In the genomic region with DNA sequence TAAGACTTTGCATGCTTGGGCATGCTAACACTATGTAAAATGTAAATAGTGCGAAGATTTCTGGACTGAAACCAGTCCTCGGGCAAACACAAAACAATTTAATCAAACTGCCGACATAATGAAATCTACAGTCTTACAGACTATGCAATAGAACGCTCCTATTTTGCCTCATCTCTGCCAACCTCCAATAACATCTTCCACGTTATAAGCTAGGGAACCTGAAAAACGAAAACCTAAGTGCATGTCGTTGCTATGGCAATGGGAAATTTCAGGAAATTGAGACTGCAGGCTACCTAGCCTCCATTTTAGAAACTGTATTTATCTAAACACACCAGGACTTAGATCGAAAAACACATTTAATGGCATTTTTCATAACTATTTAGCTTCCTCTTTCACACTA, we compare ENCODE assay signal across 8 cellular contexts. TPM values are rescaled to one million over a fixed set of nuclear protein-coding genes. Genes with fewer than 3 reads are reported as not detected.
DNase-seq lines count a peak whose midpoint lies in the region; ATAC-seq and TF ChIP-seq lines count a peak whose summit lies in the region.

No MANE protein-coding gene starts in this region.

- H3K27ac ChIP-seq in hepatocyte, result peak overlapping the region; percentile 90

- H3K9me2 ChIP-seq in Loucy (replicated peaks; ENCODE audit: low read depth, low read length), result no peaks in the 10 kb centered on the region
- no peaks in the 10 kb centered on the region for H3K9me2 ChIP-seq in hepatocyte (replicated peaks; ENCODE audit: insufficient read depth)

- H3K36me3 ChIP-seq in Loucy (ENCODE audit: insufficient read depth, low read length), result no peaks in the 10 kb centered on the region
- H3K36me3 ChIP-seq in hepatocyte (replicated peaks; ENCODE audit: insufficient read depth, low read depth), result no peaks in the 10 kb centered on the region

- no peak for TF ChIP-seq CTCF in Loucy (conservative IDR thresholded peaks at IDR 0.05; ENCODE audit: low read length)
- no peak for TF ChIP-seq CTCF in hepatocyte (IDR thresholded peaks at IDR 0.05; ENCODE audit: poor library complexity)

- DNase-seq in EL (peak; percentile 49), hepatocyte (ENCODE audit: low spot score) (peak; percentile 46), skeletal muscle cell (ENCODE audit: low read depth) (no peak), cortex of kidney (lab: John Stamatoyannopoulos, UW) (no peak)
- DNase-seq in activated CD4-positive, alpha-beta memory T cell treated with anti-CD3 and anti-CD28 coated beads for 36 hours, result no peak

- H3K27me3 Mint-ChIP-seq in activated CD4-positive, alpha-beta memory T cell treated with anti-CD3 and anti-CD28 coated beads for 36 hours, result no peaks in the 10 kb centered on the region

- peak overlapping the region; percentile 86 for H3K4me2 ChIP-seq in Loucy (ENCODE audit: low read depth, low read length, poor library complexity, severe bottlenecking)
- H3K4me2 ChIP-seq in hepatocyte, result peak overlapping the region; percentile 77

- 4% methylated on average over 8 of the region's 8 CpGs for WGBS in hepatocyte (ENCODE audit: low lambda C conversion rate, missing lambda C conversion rate)

- H3F3A ChIP-seq in Loucy (ENCODE audit: low read depth), result 0 out of 2 replicates have a peak, but pooled peaks cover 4% of the 10 kb centered on the region

- peaks cover 46% of the 10 kb centered on the region for H3K4me1 ChIP-seq in Loucy (ENCODE audit: insufficient read depth, low read length, poor library complexity, severe bottlenecking)
- peaks cover 6% of the 10 kb centered on the region for H3K4me1 ChIP-seq in hepatocyte (ENCODE audit: insufficient read depth)

- CTCF ChIA-PET in activated CD4-positive, alpha-beta memory T cell treated with anti-CD3 and anti-CD28 coated beads for 36 hours (lab: Charles Lee), result interaction anchor here (1.1 to 1.3 kb wide), 2 partner anchors 95 to 647 kb away, joined by 3 read pairs; no protein-coding TSS in a partner anchor

- intact Hi-C loops in activated CD4-positive, alpha-beta memory T cell treated with anti-CD3 and anti-CD28 coated beads for 36 hours (cut with micrococcal nuclease), result loop anchor here (2.0 to 10.0 kb wide), 7 partner anchors 118 to 1793 kb away; a partner anchor contains a TSS

- peak overlapping the region; percentile 99 for H3K9ac ChIP-seq in Loucy (ENCODE audit: low read depth, low read length, poor library complexity, severe bottlenecking)

- H3K36me3 Mint-ChIP-seq in activated CD4-positive, alpha-beta memory T cell treated with anti-CD3 and anti-CD28 coated beads for 36 hours, result peaks cover 24% of the 10 kb centered on the region

- peak overlapping the region; percentile 95 for H3K27ac Mint-ChIP-seq in activated CD4-positive, alpha-beta memory T cell treated with anti-CD3 and anti-CD28 coated beads for 36 hours

- peak overlapping the region; percentile 93 for H3K4me3 ChIP-seq in Loucy (ENCODE audit: low read length, poor library complexity, severe bottlenecking)
- H3K4me3 ChIP-seq in hepatocyte, result peak overlapping the region; percentile 76
- H3K4me3 ChIP-seq in skeletal muscle cell (ENCODE audit: low read depth, low read length), result peak overlapping the region; percentile 97

- peaks cover 54% of the 10 kb centered on the region for H4K20me1 ChIP-seq in Loucy (ENCODE audit: insufficient read depth, low read length, poor library complexity, severe bottlenecking)
- peaks cover 34% of the 10 kb centered on the region for H4K20me1 ChIP-seq in hepatocyte (ENCODE audit: insufficient read depth, poor library complexity, severe bottlenecking)

- H3K9me3 ChIP-seq in Loucy (ENCODE audit: insufficient read depth, low read depth, low read length) (no peaks in the 10 kb centered on the region), hepatocyte (ENCODE audit: low read depth) (no peaks in the 10 kb centered on the region)

- POLR2A ChIA-PET in activated CD4-positive, alpha-beta memory T cell treated with anti-CD3 and anti-CD28 coated beads for 36 hours (lab: Charles Lee), result interaction anchor here (0.6 to 2.1 kb wide), 4 partner anchors 11 to 577 kb away, joined by 3 to 5 read pairs (median 4); a partner anchor contains a TSS

- no peak overlapping the region for H2AFZ ChIP-seq in Loucy (ENCODE audit: low read length)
- H2AFZ ChIP-seq in hepatocyte, result peak overlapping the region; percentile 28

- peaks cover 7% of the 10 kb centered on the region for H3K27me3 ChIP-seq in Loucy (ENCODE audit: insufficient read depth, low read length, poor library complexity, severe bottlenecking)
- no peaks in the 10 kb centered on the region for H3K27me3 ChIP-seq in hepatocyte

- no peaks in the 10 kb centered on the region for H3K9me3 Mint-ChIP-seq in activated CD4-positive, alpha-beta memory T cell treated with anti-CD3 and anti-CD28 coated beads for 36 hours

- H3K4me1 Mint-ChIP-seq in activated CD4-positive, alpha-beta memory T cell treated with anti-CD3 and anti-CD28 coated beads for 36 hours (ENCODE audit: low read depth), result peaks cover 49% of the 10 kb centered on the region

- ATAC-seq in GM18861 (IDR thresholded peaks at IDR 0.05; ENCODE audit: unreplicated experiment), result no peak
- no peak for ATAC-seq in HG03135 (IDR thresholded peaks at IDR 0.05; ENCODE audit: unreplicated experiment)

- peak overlapping the region; percentile 99 for H3K4me3 Mint-ChIP-seq in activated CD4-positive, alpha-beta memory T cell treated with anti-CD3 and anti-CD28 coated beads for 36 hours

- peaks cover 85% of the 10 kb centered on the region for H3K79me2 ChIP-seq in Loucy (ENCODE audit: insufficient read depth, low read length)
- peaks cover 59% of the 10 kb centered on the region for H3K79me2 ChIP-seq in hepatocyte

RNA-seq across cellular contexts. Expression of a gene that starts 1.1 kb away (rescaled TPM):
- total RNA-seq in activated CD4-positive, alpha-beta memory T cell treated with anti-CD3 and anti-CD28 coated beads for 36 hours, result 10 to 100 TPM; 31.7 to 33.7 TPM
- total RNA-seq in hepatocyte, result 33.0 TPM in 2 replicates
- 35.6 and 39.7 TPM in 2 replicates for polyA plus RNA-seq in hepatocyte

Comparison
In these comparisons a context has a peak if more than half of its experiments do, and no peak if none do; other contexts are left out.
1. DNase-seq: peak in EL (single experiment) and hepatocyte (single experiment); none in activated CD4-positive, alpha-beta memory T cell treated with anti-CD3 and anti-CD28 coated beads for 36 hours (single experiment), skeletal muscle cell (single experiment) and cortex of kidney (single experiment).
2. Peak in every context shown above with its lines, with median percentiles within 50 percentile points of each other: H3K4me3 ChIP-seq.